In the genomic region with DNA sequence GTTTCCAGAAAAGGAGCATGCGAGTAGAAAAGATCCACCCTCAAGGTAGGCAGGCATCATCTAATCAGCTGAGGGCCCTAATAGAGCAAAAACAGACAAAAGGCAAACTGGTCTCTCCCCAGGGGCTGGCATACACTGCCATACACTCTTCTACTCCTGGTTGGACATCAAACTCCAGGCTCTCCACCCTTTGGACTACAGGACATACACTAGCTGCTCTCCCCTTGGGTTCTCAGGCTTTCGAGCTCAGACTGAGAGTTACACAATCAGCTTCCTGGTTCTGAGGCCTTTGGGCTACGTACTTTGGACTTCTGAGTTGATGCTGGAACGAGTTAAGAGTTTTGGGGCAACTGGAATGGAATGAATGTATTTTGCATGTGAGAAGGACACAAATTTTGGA, we compare ENCODE assay signal across 1 cellular context.
TF ChIP-seq lines count a peak whose summit lies in the region.

No MANE protein-coding gene starts in this region.

TF ChIP-seq in HepG2, 621 proteins besides CTCF, POLR2A, EP300 and RAD21 (continued from another document):
- TF ChIP-seq, protein P1, sequence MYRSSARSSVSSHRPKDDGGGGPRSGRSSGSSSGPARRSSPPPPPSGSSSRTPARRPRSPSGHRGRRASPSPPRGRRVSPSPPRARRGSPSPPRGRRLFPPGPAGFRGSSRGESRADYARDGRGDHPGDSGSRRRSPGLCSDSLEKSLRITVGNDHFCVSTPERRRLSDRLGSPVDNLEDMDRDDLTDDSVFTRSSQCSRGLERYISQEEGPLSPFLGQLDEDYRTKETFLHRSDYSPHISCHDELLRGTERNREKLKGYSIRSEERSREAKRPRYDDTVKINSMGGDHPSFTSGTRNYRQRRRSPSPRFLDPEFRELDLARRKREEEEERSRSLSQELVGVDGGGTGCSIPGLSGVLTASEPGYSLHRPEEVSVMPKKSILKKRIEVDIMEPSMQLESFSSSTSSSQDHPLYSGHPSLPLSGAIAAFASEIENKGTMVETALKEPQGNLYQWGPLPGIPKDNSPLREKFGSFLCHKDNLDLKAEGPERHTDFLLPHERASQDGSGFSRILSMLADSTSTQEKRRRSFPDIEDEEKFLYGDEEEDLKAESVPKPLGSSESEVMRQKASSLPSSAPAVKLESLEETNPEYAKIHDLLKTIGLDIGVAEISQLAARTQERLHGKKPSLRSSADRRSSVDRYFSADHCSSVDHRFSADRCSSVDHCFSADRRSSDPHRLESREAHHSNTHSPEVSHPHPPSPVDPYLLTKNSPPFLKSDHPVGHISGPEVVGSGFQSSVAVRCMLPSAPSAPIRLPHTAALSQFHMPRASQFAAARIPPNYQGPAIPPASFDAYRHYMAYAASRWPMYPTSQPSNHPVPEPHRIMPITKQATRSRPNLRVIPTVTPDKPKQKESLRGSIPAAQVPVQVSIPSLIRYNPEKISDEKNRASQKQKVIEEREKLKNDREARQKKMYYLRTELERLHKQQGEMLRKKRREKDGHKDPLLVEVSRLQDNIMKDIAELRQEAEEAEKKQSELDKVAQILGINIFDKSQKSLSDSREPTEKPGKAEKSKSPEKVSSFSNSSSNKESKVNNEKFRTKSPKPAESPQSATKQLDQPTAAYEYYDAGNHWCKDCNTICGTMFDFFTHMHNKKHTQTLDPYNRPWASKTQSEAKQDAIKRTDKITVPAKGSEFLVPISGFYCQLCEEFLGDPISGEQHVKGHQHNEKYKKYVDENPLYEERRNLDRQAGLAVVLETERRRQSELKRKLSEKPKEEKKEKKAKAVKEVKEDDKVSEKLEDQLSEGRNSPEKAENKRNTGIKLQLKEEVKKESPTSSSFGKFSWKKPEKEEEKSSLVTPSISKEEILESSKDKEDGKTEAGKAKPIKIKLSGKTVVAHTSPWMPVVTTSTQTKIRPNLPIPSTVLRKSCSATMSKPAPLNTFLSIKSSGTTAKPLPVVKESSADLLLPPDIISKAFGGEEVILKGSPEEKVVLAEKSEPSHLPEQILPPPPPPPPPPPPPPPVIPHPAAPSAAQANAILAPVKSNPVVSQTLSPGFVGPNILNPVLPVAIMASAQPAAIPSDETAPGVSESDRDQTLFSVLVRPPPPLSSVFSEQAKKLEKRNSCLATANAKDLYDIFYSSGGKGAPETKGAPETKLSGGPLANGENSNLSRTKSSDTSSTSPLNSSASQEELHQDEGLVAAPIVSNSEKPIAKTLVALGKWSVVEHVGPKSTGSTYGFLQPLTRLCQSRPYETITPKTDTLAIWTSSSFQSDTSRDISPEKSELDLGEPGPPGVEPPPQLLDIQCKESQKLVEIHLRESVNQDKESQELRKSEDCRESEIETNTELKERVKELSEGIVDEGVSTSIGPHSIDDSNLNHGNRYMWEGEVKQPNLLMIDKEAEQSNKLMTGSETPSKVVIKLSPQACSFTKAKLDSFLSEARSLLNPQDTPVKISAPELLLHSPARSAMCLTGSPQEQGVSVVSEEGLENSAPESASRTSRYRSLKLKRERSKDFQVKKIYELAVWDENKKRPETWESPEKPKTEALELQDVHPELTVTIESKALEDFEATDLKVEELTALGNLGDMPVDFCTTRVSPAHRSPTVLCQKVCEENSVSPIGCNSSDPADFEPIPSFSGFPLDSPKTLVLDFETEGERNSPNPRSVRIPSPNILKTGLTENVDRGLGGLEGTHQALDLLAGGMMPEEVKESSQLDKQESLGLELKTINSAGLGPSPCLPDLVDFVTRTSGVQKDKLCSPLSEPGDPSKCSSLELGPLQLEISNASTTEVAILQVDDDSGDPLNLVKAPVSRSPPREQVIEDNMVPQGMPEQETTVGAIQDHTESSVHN (CRISPR knock-in tag; IDR thresholded peaks at IDR 0.05): no peak
- TF ChIP-seq ZNF549 (CRISPR knock-in tag; IDR thresholded peaks at IDR 0.05): no peak
- TF ChIP-seq, protein P2, sequence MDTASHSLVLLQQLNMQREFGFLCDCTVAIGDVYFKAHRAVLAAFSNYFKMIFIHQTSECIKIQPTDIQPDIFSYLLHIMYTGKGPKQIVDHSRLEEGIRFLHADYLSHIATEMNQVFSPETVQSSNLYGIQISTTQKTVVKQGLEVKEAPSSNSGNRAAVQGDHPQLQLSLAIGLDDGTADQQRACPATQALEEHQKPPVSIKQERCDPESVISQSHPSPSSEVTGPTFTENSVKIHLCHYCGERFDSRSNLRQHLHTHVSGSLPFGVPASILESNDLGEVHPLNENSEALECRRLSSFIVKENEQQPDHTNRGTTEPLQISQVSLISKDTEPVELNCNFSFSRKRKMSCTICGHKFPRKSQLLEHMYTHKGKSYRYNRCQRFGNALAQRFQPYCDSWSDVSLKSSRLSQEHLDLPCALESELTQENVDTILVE (CRISPR knock-in tag; IDR thresholded peaks at IDR 0.05): no peak
- TF ChIP-seq MAFK (conservative IDR thresholded peaks at IDR 0.05 in 1 of 2, IDR thresholded peaks at IDR 0.05 in 1 of 2; ENCODE audit: low read length in 2 of 2): no peak
- TF ChIP-seq, protein P3, sequence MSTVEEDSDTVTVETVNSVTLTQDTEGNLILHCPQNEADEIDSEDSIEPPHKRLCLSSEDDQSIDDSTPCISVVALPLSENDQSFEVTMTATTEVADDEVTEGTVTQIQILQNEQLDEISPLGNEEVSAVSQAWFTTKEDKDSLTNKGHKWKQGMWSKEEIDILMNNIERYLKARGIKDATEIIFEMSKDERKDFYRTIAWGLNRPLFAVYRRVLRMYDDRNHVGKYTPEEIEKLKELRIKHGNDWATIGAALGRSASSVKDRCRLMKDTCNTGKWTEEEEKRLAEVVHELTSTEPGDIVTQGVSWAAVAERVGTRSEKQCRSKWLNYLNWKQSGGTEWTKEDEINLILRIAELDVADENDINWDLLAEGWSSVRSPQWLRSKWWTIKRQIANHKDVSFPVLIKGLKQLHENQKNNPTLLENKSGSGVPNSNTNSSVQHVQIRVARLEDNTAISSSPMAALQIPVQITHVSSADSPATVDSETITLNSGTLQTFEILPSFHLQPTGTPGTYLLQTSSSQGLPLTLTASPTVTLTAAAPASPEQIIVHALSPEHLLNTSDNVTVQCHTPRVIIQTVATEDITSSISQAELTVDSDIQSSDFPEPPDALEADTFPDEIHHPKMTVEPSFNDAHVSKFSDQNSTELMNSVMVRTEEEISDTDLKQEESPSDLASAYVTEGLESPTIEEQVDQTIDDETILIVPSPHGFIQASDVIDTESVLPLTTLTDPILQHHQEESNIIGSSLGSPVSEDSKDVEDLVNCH (CRISPR knock-in tag; IDR thresholded peaks at IDR 0.05): no peak
- TF ChIP-seq BORCS8-MEF2B (CRISPR knock-in tag; IDR thresholded peaks at IDR 0.05): peak; percentile 52; the same call in 1 of the 2 replicates
- TF ChIP-seq KLF16 (CRISPR knock-in tag; IDR thresholded peaks at IDR 0.05): no peak
- peak; percentile 67; the same call in 1 of the 2 replicates for TF ChIP-seq ESRRA (CRISPR knock-in tag; IDR thresholded peaks at IDR 0.05; ENCODE audit: low read depth)
- no peak for TF ChIP-seq TAF1 (CRISPR knock-in tag; IDR thresholded peaks at IDR 0.05)
- TF ChIP-seq ARNT2 (CRISPR knock-in tag; IDR thresholded peaks at IDR 0.05; ENCODE audit: low read depth): no peak
- no peak for TF ChIP-seq MBD4 (IDR thresholded peaks at IDR 0.05; ENCODE audit: borderline replicate concordance, low read length)
- TF ChIP-seq, protein P4, sequence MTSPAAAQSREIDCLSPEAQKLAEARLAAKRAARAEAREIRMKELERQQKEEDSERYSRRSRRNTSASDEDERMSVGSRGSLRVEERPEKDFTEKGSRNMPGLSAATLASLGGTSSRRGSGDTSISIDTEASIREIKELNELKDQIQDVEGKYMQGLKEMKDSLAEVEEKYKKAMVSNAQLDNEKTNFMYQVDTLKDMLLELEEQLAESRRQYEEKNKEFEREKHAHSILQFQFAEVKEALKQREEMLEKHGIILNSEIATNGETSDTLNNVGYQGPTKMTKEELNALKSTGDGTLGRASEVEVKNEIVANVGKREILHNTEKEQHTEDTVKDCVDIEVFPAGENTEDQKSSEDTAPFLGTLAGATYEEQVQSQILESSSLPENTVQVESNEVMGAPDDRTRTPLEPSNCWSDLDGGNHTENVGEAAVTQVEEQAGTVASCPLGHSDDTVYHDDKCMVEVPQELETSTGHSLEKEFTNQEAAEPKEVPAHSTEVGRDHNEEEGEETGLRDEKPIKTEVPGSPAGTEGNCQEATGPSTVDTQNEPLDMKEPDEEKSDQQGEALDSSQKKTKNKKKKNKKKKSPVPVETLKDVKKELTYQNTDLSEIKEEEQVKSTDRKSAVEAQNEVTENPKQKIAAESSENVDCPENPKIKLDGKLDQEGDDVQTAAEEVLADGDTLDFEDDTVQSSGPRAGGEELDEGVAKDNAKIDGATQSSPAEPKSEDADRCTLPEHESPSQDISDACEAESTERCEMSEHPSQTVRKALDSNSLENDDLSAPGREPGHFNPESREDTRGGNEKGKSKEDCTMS (CRISPR knock-in tag; conservative IDR thresholded peaks at IDR 0.05): no peak
- TF ChIP-seq NR3C1 (CRISPR knock-in tag; IDR thresholded peaks at IDR 0.05): no peak
